17 cellular contexts compared by ENCODE assay signal in genomic region chr3:79148786-79149185, GRCh38.
"Had no signal": no experiment of that assay in that cellular context is flagged by ENCODE, and none has a peak within 500 bp of the region (broad histone marks: within the 10 kb centered on the region; RNA-seq: fewer than 3 reads in every experiment).

No MANE protein-coding gene starts in this region.

- H3K79me2 ChIP-seq: hepatocyte had no signal

- H3K9me3 ChIP-seq: body of pancreas, esophagus muscularis mucosa, transverse colon had no signal

- H3K27ac Mint-ChIP-seq: activated naive CD4-positive, alpha-beta T cell treated with anti-CD3 and anti-CD28 coated beads for 36 hours; activated T-helper 17 cell treated with anti-CD3 and anti-CD28 coated beads, Interleukin-2, amount 50 U/mL, for 72 hours; endodermal cell; mesothelial cell of epicardium; naive B cell; T-helper 2 cell treated with Interferon-gamma antibody and Interleukin-4, amounts not matched to agents 5 μg/mL and 100 μg/mL, for 36 hours had no signal

- H3K27me3 ChIP-seq: body of pancreas, esophagus muscularis mucosa, hepatocyte, transverse colon had no signal

- H2AFZ ChIP-seq: hepatocyte had no signal

- ATAC-seq: activated T-helper 17 cell treated with anti-CD3 and anti-CD28 coated beads, Interleukin-2, amount 50 U/mL, for 72 hours; body of pancreas had no signal

- H3K4me1 Mint-ChIP-seq: activated T-helper 17 cell treated with anti-CD3 and anti-CD28 coated beads, Interleukin-2, amount 50 U/mL, for 72 hours; endodermal cell; mesothelial cell of epicardium; naive B cell had no signal

- H3K36me3 Mint-ChIP-seq: mesothelial cell of epicardium, naive B cell had no signal

- H3K27me3 Mint-ChIP-seq: activated T-helper 17 cell treated with anti-CD3 and anti-CD28 coated beads, Interleukin-2, amount 50 U/mL, for 72 hours; naive B cell had no signal

- H3K27ac ChIP-seq: body of pancreas, esophagus muscularis mucosa, hepatocyte, transverse colon had no signal

- H3K36me3 ChIP-seq: esophagus muscularis mucosa, transverse colon had no signal

- H3K4me2 ChIP-seq: hepatocyte had no signal

- H3K4me1 ChIP-seq: body of pancreas, esophagus muscularis mucosa, transverse colon had no signal

- DNase-seq: activated CD4-positive, alpha-beta T cell treated with anti-CD3 and anti-CD28 coated beads, Interleukin-2, amount 50 U/mL, for 1 hour; activated naive CD4-positive, alpha-beta T cell treated with anti-CD3 and anti-CD28 coated beads for 36 hours; activated T-cell treated with anti-CD3 and anti-CD28 coated beads for 4 hours; body of pancreas; cerebellar nuclear complex; dermis blood vessel endothelial cell; endodermal cell; naive B cell; retina; SW 1271; transverse colon had no signal

- H3K4me3 Mint-ChIP-seq: activated naive CD4-positive, alpha-beta T cell treated with anti-CD3 and anti-CD28 coated beads for 36 hours; activated T-helper 17 cell treated with anti-CD3 and anti-CD28 coated beads, Interleukin-2, amount 50 U/mL, for 72 hours; endodermal cell; mesothelial cell of epicardium; naive B cell; T-helper 2 cell treated with Interferon-gamma antibody and Interleukin-4, amounts not matched to agents 5 μg/mL and 100 μg/mL, for 36 hours had no signal

- H3K4me3 ChIP-seq: body of pancreas, esophagus muscularis mucosa, hepatocyte, skin epidermis, transverse colon had no signal
